Comparison of ENCODE assay signal across 23 cellular contexts in genomic region chr18:12254820-12255511, GRCh38. TPM values are rescaled to one million over a fixed set of nuclear protein-coding genes. Genes with fewer than 3 reads are reported as not detected.
DNase-seq lines count a peak whose midpoint lies in the region; ATAC-seq and TF ChIP-seq lines count a peak whose summit lies in the region.
"Had no signal": no experiment of that assay in that cellular context is flagged by ENCODE, and none has a peak within 500 bp of the region (broad histone marks: within the 10 kb centered on the region; RNA-seq: fewer than 3 reads in every experiment).

No MANE protein-coding gene starts in this region.

- TSS peak; percentile 92 for BruUV-seq in mammary epithelial cell (replicated peaks; lab: Mats Ljungman, UMichigan)

- peak overlapping the region; percentile 82 for H2AFZ ChIP-seq in mammary epithelial cell (ENCODE audit: low read depth, low read length)

- no peak for TF ChIP-seq CTCF in mammary epithelial cell (conservative IDR thresholded peaks at IDR 0.05 in 1 of 2, IDR thresholded peaks at IDR 0.05 in 1 of 2; ENCODE audit: extremely low read depth in 1 of 2, insufficient read depth in 1 of 2, low read depth in 1 of 2, low read length in 2 of 2)
- TF ChIP-seq CTCF in foreskin fibroblast (IDR thresholded peaks at IDR 0.05; ENCODE audit: low read depth, low read length) = no peak

- peak overlapping the region; percentile 21 for H3K9ac ChIP-seq in mammary epithelial cell (ENCODE audit: insufficient read depth, low read length)
- no peak overlapping the region for H3K9ac ChIP-seq in iPS-18a (ENCODE audit: low read length)

- H3K79me2 ChIP-seq in mammary epithelial cell (ENCODE audit: insufficient read depth, low read length) = no peaks in the 10 kb centered on the region

- H3K27ac ChIP-seq in mammary epithelial cell (ENCODE audit: insufficient read depth, low read depth, low read length) (peak overlapping the region; percentile 62), iPS-18a (ENCODE audit: low read length) (no peak overlapping the region)
- H3K27ac ChIP-seq: brain microvascular endothelial cell, uterus had no signal

- CTCF ChIA-PET in mammary epithelial cell (lab: Charles Lee; ENCODE audit: low non-redundant PET) = no interaction called here

- peak; percentile 79 for DNase-seq in H7
- DNase-seq in mammary epithelial cell = no peak
- DNase-seq in retina = peak; percentile 34
- DNase-seq in activated T-cell treated with anti-CD3 and anti-CD28 coated beads, Interleukin-2, amount 50 U/mL, for 48 hours = no peak
- DNase-seq in foreskin fibroblast = no peak
- DNase-seq: activated CD8-positive, alpha-beta T cell treated with anti-CD3 and anti-CD28 coated beads for 36 hours; activated T-cell treated with anti-CD3 and anti-CD28 coated beads, Interleukin-2, amount 50 U/mL, for 72 hours; CD4-positive, alpha-beta memory T cell; hippocampal formation; NCI-H2227 treated with DMSO at 0.1 percent for 48 hours; Right ventricle myocardium superior; stimulated activated naive CD4-positive, alpha-beta T cell treated with Interleukin-2 at 50 U/mL for 16 hours; uterus had no signal

- H3K9me3 ChIP-seq in mammary epithelial cell (replicated peaks; ENCODE audit: insufficient read depth, low read length) = no peaks in the 10 kb centered on the region
- no peaks in the 10 kb centered on the region for H3K9me3 ChIP-seq in iPS-18a (ENCODE audit: control insufficient read depth, low read depth, low read length)
- H3K9me3 ChIP-seq: uterus had no signal

- 33% methylated on average over 27 of the region's 38 CpGs for WGBS in mammary epithelial cell (ENCODE audit: low coverage, missing lambda C conversion rate)

- peak overlapping the region; percentile 87 for H3K4me2 ChIP-seq in mammary epithelial cell (ENCODE audit: insufficient read depth, low read depth, low read length)

- dilution Hi-C loops in mammary epithelial cell (cut with HindIII; ENCODE audit: low sequenced_read_pairs) = loop anchor here (5.0 kb wide), 2 partner anchors 98 to 163 kb away; partner anchors contain the start of gene ANKRD62

- intact Hi-C loops in mammary epithelial cell (cut with micrococcal nuclease) = loop anchor here (1.0 to 2.0 kb wide), 2 partner anchors 28 to 33 kb away; no protein-coding TSS in a partner anchor

- ATAC-seq in GM18858 (IDR thresholded peaks at IDR 0.05; ENCODE audit: unreplicated experiment) = no peak
- ATAC-seq in HG03354 (IDR thresholded peaks at IDR 0.05; ENCODE audit: poor library complexity, severe bottlenecking, unreplicated experiment) = no peak
- ATAC-seq: activated CD8-positive, alpha-beta T cell treated with anti-CD3 and anti-CD28 coated beads for 36 hours had no signal

- no peaks in the 10 kb centered on the region for H4K20me1 ChIP-seq in mammary epithelial cell (ENCODE audit: insufficient read depth, low read length)

- peak overlapping the region; percentile 41 for H3K4me3 ChIP-seq in H7 (ENCODE audit: insufficient read depth, low read depth, low read length)
- peak overlapping the region in 2 of 3 experiments; percentile 31 to 33 for H3K4me3 ChIP-seq in mammary epithelial cell (replicated peaks in 1 of 3; ENCODE audit: insufficient read depth in 1 of 3, low read depth in 2 of 3, low read length in 3 of 3)
- peak overlapping the region; percentile 60 for H3K4me3 ChIP-seq in iPS-18a (ENCODE audit: low read length)
- H3K4me3 ChIP-seq in foreskin fibroblast (ENCODE audit: low read depth in 1 of 2, low read length in 2 of 2) = no peak overlapping the region

- no peaks in the 10 kb centered on the region for H3K36me3 ChIP-seq in H7 (replicated peaks; ENCODE audit: control insufficient read depth, insufficient read depth, low read length)
- no peaks in the 10 kb centered on the region for H3K36me3 ChIP-seq in mammary epithelial cell (ENCODE audit: insufficient read depth, low read length)
- no peaks in the 10 kb centered on the region for H3K36me3 ChIP-seq in iPS-18a (ENCODE audit: control insufficient read depth, low read depth, low read length)
- H3K36me3 ChIP-seq: brain microvascular endothelial cell, uterus had no signal

- H3K27me3 ChIP-seq in H7 (ENCODE audit: control insufficient read depth, insufficient read depth, low read length) = peaks cover 52% of the 10 kb centered on the region
- H3K27me3 ChIP-seq in mammary epithelial cell (ENCODE audit: insufficient read depth, low read length) = no peaks in the 10 kb centered on the region
- H3K27me3 ChIP-seq in iPS-18a (ENCODE audit: control insufficient read depth, insufficient read depth, low read length) = peaks cover 73% of the 10 kb centered on the region

- in situ Hi-C loops in mammary epithelial cell (cut with MboI; ENCODE audit: low sequenced_read_pairs in 2 of 2) = no loop called here

- H3K4me1 ChIP-seq in mammary epithelial cell (ENCODE audit: insufficient read depth, low read length) = peaks cover 46% of the 10 kb centered on the region
- peaks cover 18% of the 10 kb centered on the region for H3K4me1 ChIP-seq in iPS-18a (ENCODE audit: control insufficient read depth, low read depth, low read length)

RNA-seq across cellular contexts. Expression of gene CIDEA, which starts 0.8 kb away (rescaled TPM):
- total RNA-seq in H7 (2014; rRNA removed; shearing (Covaris generic)) = 0.15 TPM in 1 of 2 replicates, not detected in the other
- total RNA-seq in mammary epithelial cell = 1 to 10 TPM in 1 of 2 donors, under 1 TPM in 1; 0.94 to 1.3 TPM
- 4.9 TPM for polyA plus RNA-seq in mammary epithelial cell
- polyA minus RNA-seq in mammary epithelial cell = 15.5 TPM
- total RNA-seq: activated CD8-positive, alpha-beta T cell treated with anti-CD3 and anti-CD28 coated beads for 36 hours; activated naive CD8-positive, alpha-beta T cell treated with anti-CD3 and anti-CD28 coated beads for 36 hours; activated T-cell treated with anti-CD3 and anti-CD28 coated beads, Interleukin-2, amount 50 U/mL, for 72 hours; CD4-positive, alpha-beta memory T cell; HT1080; left lobe of liver; myocyte; progenitor cell of endocrine pancreas; T-helper 1 cell treated with Interleukin-12 subunit alpha and Interleukin-12 subunit beta and Interleukin-4 antibody, amounts not matched to agents 30 ng/mL and 1 ng/mL, for 36 hours; uterus had no signal
- polyA plus RNA-seq: CD4-positive, alpha-beta memory T cell had no signal

RNA-seq across cellular contexts. Expression of gene TUBB6, which starts 53.1 kb away (rescaled TPM):
- 520 and 657 TPM in 2 replicates for total RNA-seq in H7 (2014; rRNA removed; shearing (Covaris generic))
- total RNA-seq in mammary epithelial cell = 1,000 to 10,000 TPM in 1 of 2 donors, 100 to 1,000 TPM in 1; 522 to 1,295 TPM
- polyA plus RNA-seq in mammary epithelial cell = 1,680 TPM
- 684 TPM for polyA minus RNA-seq in mammary epithelial cell

Comparison
In these comparisons a context has a peak if more than half of its experiments do, and no peak if none do; other contexts are left out.
1. DNase-seq: peak in H7 (single experiment) and retina (single experiment); none in mammary epithelial cell (single experiment), activated T-cell treated with anti-CD3 and anti-CD28 coated beads, Interleukin-2, amount 50 U/mL, for 48 hours (0 of 2) and foreskin fibroblast (0 of 2).
2. H3K4me3 ChIP-seq: peak in H7 (single experiment), mammary epithelial cell (2 of 3) and iPS-18a (single experiment); none in foreskin fibroblast (0 of 2).